ENCODE assay signal across 1 cellular context in the genomic region with DNA sequence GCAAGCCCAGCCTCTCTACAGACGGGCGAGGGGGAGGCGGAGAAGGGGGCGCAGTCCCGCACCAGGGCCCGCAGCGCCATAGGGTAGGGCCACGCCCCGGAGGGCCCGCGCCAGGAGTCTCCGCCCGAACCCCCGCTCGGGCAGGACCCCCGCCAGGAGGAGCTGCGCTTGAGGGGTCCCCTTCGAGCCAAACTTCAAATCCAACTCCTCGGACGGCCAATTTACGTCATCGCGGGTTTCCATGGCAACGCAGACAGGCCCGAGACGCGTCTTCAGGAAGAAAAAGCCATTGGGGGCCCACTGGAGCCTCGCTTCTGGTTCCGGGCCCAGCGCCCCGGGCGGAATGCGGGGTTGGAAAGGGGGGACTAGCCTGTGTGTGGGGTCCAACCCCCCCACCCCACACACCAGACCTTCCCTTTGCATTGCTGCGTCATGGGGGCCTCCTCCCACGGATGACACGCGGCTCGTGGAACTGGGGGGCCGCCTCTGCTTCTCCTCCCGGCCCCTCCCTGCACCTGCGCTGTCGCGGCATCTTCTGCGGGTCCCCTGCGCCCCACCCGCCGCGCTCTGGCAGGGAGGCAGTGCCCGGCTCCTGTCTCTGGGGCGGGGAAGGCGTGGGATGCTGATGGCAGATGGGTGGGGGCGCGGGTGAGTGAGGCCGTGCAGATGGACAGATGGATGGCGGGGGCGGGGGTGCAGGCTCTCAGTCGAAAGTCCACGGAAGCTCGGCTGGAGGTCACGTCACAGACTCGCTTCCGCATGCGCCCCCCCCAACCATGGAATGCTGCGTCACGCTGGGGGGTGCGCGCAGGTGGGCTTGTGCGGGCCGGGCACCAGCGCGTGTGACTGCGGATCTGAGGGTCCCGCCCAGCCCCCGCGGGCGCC.
A peak's percentile ranks its signal among the peaks of the same experiment; 100 is the strongest.
TF ChIP-seq lines count a peak whose summit lies in the region.

No MANE protein-coding gene starts in this region.

TF ChIP-seq in HEK293, 187 proteins besides CTCF, POLR2A, EP300 and RAD21 (continued from another document):
- TF ChIP-seq, protein P1, sequence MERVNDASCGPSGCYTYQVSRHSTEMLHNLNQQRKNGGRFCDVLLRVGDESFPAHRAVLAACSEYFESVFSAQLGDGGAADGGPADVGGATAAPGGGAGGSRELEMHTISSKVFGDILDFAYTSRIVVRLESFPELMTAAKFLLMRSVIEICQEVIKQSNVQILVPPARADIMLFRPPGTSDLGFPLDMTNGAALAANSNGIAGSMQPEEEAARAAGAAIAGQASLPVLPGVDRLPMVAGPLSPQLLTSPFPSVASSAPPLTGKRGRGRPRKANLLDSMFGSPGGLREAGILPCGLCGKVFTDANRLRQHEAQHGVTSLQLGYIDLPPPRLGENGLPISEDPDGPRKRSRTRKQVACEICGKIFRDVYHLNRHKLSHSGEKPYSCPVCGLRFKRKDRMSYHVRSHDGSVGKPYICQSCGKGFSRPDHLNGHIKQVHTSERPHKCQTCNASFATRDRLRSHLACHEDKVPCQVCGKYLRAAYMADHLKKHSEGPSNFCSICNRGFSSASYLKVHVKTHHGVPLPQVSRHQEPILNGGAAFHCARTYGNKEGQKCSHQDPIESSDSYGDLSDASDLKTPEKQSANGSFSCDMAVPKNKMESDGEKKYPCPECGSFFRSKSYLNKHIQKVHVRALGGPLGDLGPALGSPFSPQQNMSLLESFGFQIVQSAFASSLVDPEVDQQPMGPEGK (tag by site-specific recombination; IDR thresholded peaks at IDR 0.05), result peak; percentile 92
- TF ChIP-seq OVOL3 (tag by site-specific recombination; IDR thresholded peaks at IDR 0.05) (no peak), ZBTB10 (tag by site-specific recombination; IDR thresholded peaks at IDR 0.05) (peak; percentile 71; the same call in 1 of the 2 replicates), INSM2 (tag by site-specific recombination; IDR thresholded peaks at IDR 0.05) (no peak), ZBTB20 (tag by site-specific recombination; IDR thresholded peaks at IDR 0.05) (peak; percentile 62), ZNF596 (tag by site-specific recombination; IDR thresholded peaks at IDR 0.05) (no peak), ZXDB (tag by site-specific recombination; IDR thresholded peaks at IDR 0.05) (no peak), ZNF449 (tag by site-specific recombination; IDR thresholded peaks at IDR 0.05) (no peak), ZNF354C (tag by site-specific recombination; IDR thresholded peaks at IDR 0.05; ENCODE audit: borderline replicate concordance, low read depth) (no peak), ZNF830 (tag by site-specific recombination; IDR thresholded peaks at IDR 0.05; ENCODE audit: low read depth) (no peak), YY2 (tag by site-specific recombination; IDR thresholded peaks at IDR 0.05) (no peak)
